8 cellular contexts compared by ENCODE assay signal in the genomic region with DNA sequence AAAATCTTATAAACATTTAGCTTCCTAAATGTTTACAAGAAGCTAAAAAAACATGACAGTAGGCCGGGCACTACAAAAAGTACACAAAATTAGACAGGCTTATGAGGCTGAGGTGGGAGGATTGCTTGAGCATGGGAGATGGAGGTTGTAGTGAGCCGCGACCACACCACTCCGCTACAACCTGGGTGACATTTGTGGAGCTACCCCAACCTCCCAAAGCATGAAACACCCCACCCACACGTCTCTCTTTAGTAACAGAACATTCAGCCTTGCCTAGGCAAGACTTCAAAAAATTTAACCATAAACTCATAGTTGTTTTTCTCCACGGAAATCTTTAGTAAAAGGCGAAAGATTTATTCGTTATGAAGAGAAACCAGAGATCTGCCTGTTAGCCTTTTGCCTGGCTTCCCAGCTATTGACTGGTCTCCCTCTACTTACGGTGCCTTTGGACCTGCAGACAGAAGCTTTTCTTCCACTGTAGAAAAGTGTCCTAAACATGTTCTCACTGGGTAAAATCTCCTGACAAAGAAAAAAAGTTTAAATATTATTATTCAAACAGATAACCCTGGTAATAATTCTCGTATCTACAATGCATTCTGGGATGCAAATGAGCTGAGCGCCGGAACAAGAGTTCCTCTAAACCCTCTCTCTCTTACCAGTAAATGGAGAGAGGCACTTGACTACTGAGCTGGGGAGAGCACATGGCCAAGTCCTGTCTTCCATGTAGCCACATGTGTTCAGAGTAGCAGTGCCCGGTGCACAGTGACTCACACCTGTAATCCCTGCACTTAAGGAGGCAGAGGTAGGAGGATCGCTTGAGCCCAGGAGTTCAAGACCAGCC. TPM values are rescaled to one million over a fixed set of nuclear protein-coding genes. Genes with fewer than 3 reads are reported as not detected.
DNase-seq lines count a peak whose midpoint lies in the region; ATAC-seq, FAIRE-seq and TF ChIP-seq lines count a peak whose summit lies in the region.

No MANE protein-coding gene starts in this region.

- peak overlapping the region; percentile 99 for H4K91ac ChIP-seq in H1 (replicated peaks; ENCODE audit: insufficient read length, low read length)

- 0 out of 2 replicates have a peak overlapping the region, but pooled peaks have one; percentile 64 for H2AFZ ChIP-seq in H1 (ENCODE audit: low read length)

- no peaks in the 10 kb centered on the region for H3K79me1 ChIP-seq in H1 (ENCODE audit: low read depth, low read length)

- no peak overlapping the region; the same call in 1 of the 2 replicates for H3K18ac ChIP-seq in H1 (ENCODE audit: extremely low read depth, low read length)

- no peaks in the 10 kb centered on the region; a peak in 1 of 22 replicates for H4K20me1 ChIP-seq in BLaER1 treated with 17β-estradiol and CSF1 and Interleukin-3, amounts not matched to agents 10 nM and 100 nM
- H4K20me1 ChIP-seq in H1 (replicated peaks in 1 of 2; ENCODE audit: control insufficient read depth in 1 of 2, insufficient read depth in 2 of 2, low read length in 2 of 2), result no peaks in the 10 kb centered on the region

- WGBS in H1 (ENCODE audit: extremely low coverage in 1 of 2, insufficient coverage in 1 of 2, insufficient read length in 1 of 2, insufficient replicate concordance in 2 of 2, low coverage in 1 of 2, low lambda C conversion rate in 2 of 2, missing lambda C conversion rate in 1 of 2), 2 experiments, result 70% methylated on average over 14 of the region's 14 CpGs; no CpG with 5 or more reads in 1 of the 2 experiments

- H3K4me3 ChIP-seq in BLaER1 treated with 17β-estradiol and CSF1 and Interleukin-3, amounts not matched to agents 10 nM and 100 nM, result no peak overlapping the region; a peak in 2 of 20 replicates
- no peak overlapping the region for H3K4me3 ChIP-seq in H1 (ENCODE audit: extremely low read depth in 1 of 4, insufficient read depth in 2 of 4, low read depth in 3 of 4, low read length in 4 of 4)
- peak overlapping the region; percentile 26 for H3K4me3 ChIP-seq in thoracic aorta

- no peak overlapping the region for H3K56ac ChIP-seq in H1 (replicated peaks; ENCODE audit: insufficient read length, low read depth, low read length)

- no peaks in the 10 kb centered on the region for H3K9me3 Mint-ChIP-seq in activated CD4-positive, alpha-beta T cell treated with anti-CD3 and anti-CD28 coated beads for 36 hours (ENCODE audit: low read depth)
- peaks cover 0 to 4% (median 1%) of the 10 kb centered on the region in 7 donors for H3K9me3 Mint-ChIP-seq in naive B cell

- no peaks in the 10 kb centered on the region for H3K23me2 ChIP-seq in H1 (ENCODE audit: low read depth, low read length)

- peaks cover 14% of the 10 kb centered on the region for H3K36me3 Mint-ChIP-seq in activated CD4-positive, alpha-beta T cell treated with anti-CD3 and anti-CD28 coated beads for 36 hours (ENCODE audit: low read depth)
- no peaks in the 10 kb centered on the region for H3K36me3 Mint-ChIP-seq in naive B cell

- H2BK120ac ChIP-seq in H1 (replicated peaks; ENCODE audit: low read depth, low read length), result peak overlapping the region; percentile 98

- no peak for TF ChIP-seq EP300 in H1 (IDR thresholded peaks at IDR 0.05; ENCODE audit: borderline replicate concordance in 1 of 2, low read depth in 2 of 2, low read length in 2 of 2)

- POLR2A ChIA-PET in activated CD4-positive, alpha-beta T cell treated with anti-CD3 and anti-CD28 coated beads for 36 hours (lab: Charles Lee), result interaction anchor here (0.6 to 18.5 kb wide), 63 partner anchors 9 to 1876 kb away, joined by 3 to 675 read pairs (median 6); a partner anchor contains a TSS
- POLR2A ChIA-PET in H1 (lab: Charles Lee; ENCODE audit: partially characterized antibody), result interaction anchor here (0.5 to 22.5 kb wide), 55 partner anchors 9 to 829 kb away, joined by 3 to 428 read pairs (median 5); a partner anchor contains a TSS

- no peaks in the 10 kb centered on the region for H3K36me3 ChIP-seq in BLaER1 treated with 17β-estradiol and CSF1 and Interleukin-3, amounts not matched to agents 10 nM and 100 nM
- H3K36me3 ChIP-seq in H1 (ENCODE audit: control insufficient read depth in 2 of 4, insufficient read depth in 4 of 4, low read length in 3 of 4), result no peaks in the 10 kb centered on the region
- H3K36me3 ChIP-seq in thoracic aorta, result no peaks in the 10 kb centered on the region

- H3K27ac Mint-ChIP-seq in activated CD4-positive, alpha-beta T cell treated with anti-CD3 and anti-CD28 coated beads for 36 hours, result peak overlapping the region; percentile 96
- H3K27ac Mint-ChIP-seq in naive B cell, result peak overlapping the region; percentile 98 to 99 (median 98)

- no peaks in the 10 kb centered on the region for H3K27me3 Mint-ChIP-seq in activated CD4-positive, alpha-beta T cell treated with anti-CD3 and anti-CD28 coated beads for 36 hours
- no peaks in the 10 kb centered on the region for H3K27me3 Mint-ChIP-seq in naive B cell

- peak overlapping the region; percentile 57; the same call in 1 of the 2 replicates for H4K8ac ChIP-seq in H1 (ENCODE audit: extremely low read depth, insufficient read depth, low read length)

- FAIRE-seq in H1 (lab: Jason Lieb, UNC), result peak; percentile 13

- peak overlapping the region; percentile 94; the same call in 1 of the 2 replicates for H2BK5ac ChIP-seq in H1 (ENCODE audit: low read depth, low read length)

- H3K4me2 ChIP-seq in BLaER1 treated with 17β-estradiol and CSF1 and Interleukin-3, amounts not matched to agents 10 nM and 100 nM, result peak overlapping the region; percentile 16 to 94 (median 76); a peak in 20 of 22 replicates
- no peak overlapping the region for H3K4me2 ChIP-seq in H1 (ENCODE audit: insufficient read depth in 1 of 2, low read depth in 2 of 2, low read length in 2 of 2)

- TF ChIP-seq RAD21 in H1 (IDR thresholded peaks at IDR 0.05 in 1 of 2, conservative IDR thresholded peaks at IDR 0.05 in 1 of 2; ENCODE audit: low read depth in 2 of 2, low read length in 2 of 2), result no peak

- peaks cover 60 to 91% (median 71%) of the 10 kb centered on the region in 10 experiments for H3K4me1 ChIP-seq in BLaER1 treated with 17β-estradiol and CSF1 and Interleukin-3, amounts not matched to agents 10 nM and 100 nM
- peaks cover 0 to 1% (median 0%) of the 10 kb centered on the region in 4 experiments; a peak in 3 of 7 replicates for H3K4me1 ChIP-seq in H1 (replicated peaks in 1 of 4; ENCODE audit: control insufficient read depth in 3 of 4, insufficient read depth in 4 of 4, low read length in 3 of 4)
- no peaks in the 10 kb centered on the region for H3K4me1 ChIP-seq in thoracic aorta (ENCODE audit: control insufficient read depth in 1 of 2, low read depth in 2 of 2)

- peak overlapping the region; percentile 66 for H3K4me3 Mint-ChIP-seq in activated CD4-positive, alpha-beta T cell treated with anti-CD3 and anti-CD28 coated beads for 36 hours
- H3K4me3 Mint-ChIP-seq in naive B cell, result peak overlapping the region; percentile 59 to 86 (median 80)

- no peaks in the 10 kb centered on the region for H3K79me2 ChIP-seq in H1 (ENCODE audit: control insufficient read depth in 1 of 2, insufficient read depth in 2 of 2, low read length in 2 of 2)

- peak overlapping the region; percentile 72 to 91 (median 85); a peak in 21 of 22 replicates for H3K27ac ChIP-seq in BLaER1 treated with 17β-estradiol and CSF1 and Interleukin-3, amounts not matched to agents 10 nM and 100 nM
- H3K27ac ChIP-seq in H1 (ENCODE audit: low read depth, low read length) (peak overlapping the region; percentile 62), thoracic aorta (peak overlapping the region in 1 of 2 donors; percentile 62)

- H4K5ac ChIP-seq in H1 (ENCODE audit: insufficient read length, low read depth, low read length), result peak overlapping the region; percentile 35

- ATAC-seq in GM19043 (IDR thresholded peaks at IDR 0.05; ENCODE audit: low read depth, unreplicated experiment), result peak; percentile 76
- ATAC-seq in HG03135 (IDR thresholded peaks at IDR 0.05; ENCODE audit: unreplicated experiment), result peak; percentile 67
- peak; percentile 85 for ATAC-seq in activated CD4-positive, alpha-beta T cell treated with anti-CD3 and anti-CD28 coated beads for 36 hours
- ATAC-seq in naive B cell (ENCODE audit: low read depth in 2 of 2), result peak; percentile 81 to 84
- peak; percentile 73 for ATAC-seq in thoracic aorta (ENCODE audit: insufficient number of reproducible peaks, low FRiP score, low read depth)

- no peaks in the 10 kb centered on the region for H3K27me3 ChIP-seq in BLaER1 treated with 17β-estradiol and CSF1 and Interleukin-3, amounts not matched to agents 10 nM and 100 nM
- H3K27me3 ChIP-seq in H1 (replicated peaks in 1 of 4; ENCODE audit: control insufficient read depth in 3 of 4, extremely low read depth in 1 of 4, insufficient read depth in 3 of 4, low read length in 3 of 4) (no peaks in the 10 kb centered on the region), thoracic aorta (replicated peaks; ENCODE audit: insufficient read depth) (no peaks in the 10 kb centered on the region)

- H3K9me3 ChIP-seq in BLaER1 treated with 17β-estradiol and CSF1 and Interleukin-3, amounts not matched to agents 10 nM and 100 nM (replicated peaks in 1 of 11), result peaks cover 0 to 7% (median 0%) of the 10 kb centered on the region in 11 experiments; a peak in 2 of 22 replicates
- H3K9me3 ChIP-seq in H1 (ENCODE audit: insufficient read depth in 2 of 2, low read depth in 1 of 2, low read length in 1 of 2), result no peaks in the 10 kb centered on the region
- H3K9me3 ChIP-seq in thoracic aorta, result no peaks in the 10 kb centered on the region

- H3K14ac ChIP-seq in H1 (ENCODE audit: insufficient read length), result no peak overlapping the region

- peak; percentile 100 for TF ChIP-seq POLR2A in H1 (IDR thresholded peaks at IDR 0.05; ENCODE audit: control extremely low read depth in 1 of 2, low read depth in 2 of 2, low read length in 2 of 2)

- TF ChIP-seq CTCF in H1 (IDR thresholded peaks at IDR 0.05; ENCODE audit: control extremely low read depth in 1 of 3, insufficient read depth in 1 of 3, low read depth in 1 of 3, low read length in 3 of 3) (no peak), thoracic aorta (IDR thresholded peaks at IDR 0.05) (no peak)

- H3K4ac ChIP-seq in H1 (replicated peaks; ENCODE audit: insufficient read length, low read depth, low read length), result no peak overlapping the region

- CTCF ChIA-PET in activated CD4-positive, alpha-beta T cell treated with anti-CD3 and anti-CD28 coated beads for 36 hours (lab: Charles Lee), result interaction anchor here (0.6 to 1.8 kb wide), 7 partner anchors 10 to 160 kb away, joined by 3 to 41 read pairs (median 5); a partner anchor contains a TSS
- CTCF ChIA-PET in H1 (lab: Charles Lee; ENCODE audit: partially characterized antibody), result interaction anchor here (0.9 to 10.2 kb wide), 5 partner anchors 9 to 102 kb away, joined by 3 to 107 read pairs (median 4); a partner anchor contains a TSS

- H2BK12ac ChIP-seq in H1 (ENCODE audit: low read depth, low read length), result peak overlapping the region; percentile 89; the same call in 1 of the 2 replicates

- peak; percentile 91 for DNase-seq in NCI-H510A (lab: John Stamatoyannopoulos, UW)
- DNase-seq in activated CD4-positive, alpha-beta T cell treated with anti-CD3 and anti-CD28 coated beads for 36 hours, result peak; percentile 89
- DNase-seq in H1 (ENCODE audit: low read depth in 1 of 2, low spot score in 2 of 2), result no peak
- peak; percentile 83 for DNase-seq in naive B cell
- DNase-seq in thoracic aorta (ENCODE audit: low spot score), result no peak

- intact Hi-C loops in activated CD4-positive, alpha-beta T cell treated with anti-CD3 and anti-CD28 coated beads for 36 hours (cut with DNase I, micrococcal nuclease), result loop anchor here (1.0 to 5.0 kb wide), 8 partner anchors 9 to 581 kb away; a partner anchor contains a TSS

- no peak overlapping the region for H3K23ac ChIP-seq in H1 (ENCODE audit: insufficient read length)

- H3K9ac ChIP-seq in BLaER1 treated with 17β-estradiol and CSF1 and Interleukin-3, amounts not matched to agents 10 nM and 100 nM, result peak overlapping the region; percentile 68 to 78 (median 73); a peak in 21 of 22 replicates
- H3K9ac ChIP-seq in H1 (replicated peaks in 1 of 4; ENCODE audit: extremely low read depth in 1 of 4, low read depth in 3 of 4, low read length in 3 of 4), result peak overlapping the region in 1 of 4 experiments; percentile 45; a peak in 2 of 7 replicates

- peak overlapping the region; percentile 3 for H2BK20ac ChIP-seq in H1 (ENCODE audit: low read length)

- peak overlapping the region; percentile 11; the same call in 1 of the 2 replicates for H2BK15ac ChIP-seq in H1 (ENCODE audit: low read length)

- no peak overlapping the region for H2AK5ac ChIP-seq in H1 (ENCODE audit: low read depth, low read length)

- H3K4me1 Mint-ChIP-seq in activated CD4-positive, alpha-beta T cell treated with anti-CD3 and anti-CD28 coated beads for 36 hours, result peaks cover 80% of the 10 kb centered on the region
- peaks cover 53 to 78% (median 72%) of the 10 kb centered on the region in 3 donors for H3K4me1 Mint-ChIP-seq in naive B cell

RNA-seq across cellular contexts. Expression of a gene that starts 9.2 kb away (rescaled TPM):
- not detected for total RNA-seq in activated CD4-positive, alpha-beta T cell treated with anti-CD3 and anti-CD28 coated beads for 36 hours
- 17.4 TPM in 1 of 2 replicates, not detected in the other for total RNA-seq in H1 (2021; fragmentation: NEBNext Ultra II Directional; extraction: Animal tissue kit (Norgen Biotek cat#: 25700))
- polyA plus RNA-seq in H1 (2011; rRNA removed) (under 0.01 TPM in 1 of 2 replicates, not detected in the other), naive B cell (ENCODE audit: low read depth in 6 of 6) (not detected)
- not detected for polyA plus RNA-seq in H1 (2011; cell fraction: cytosol; rRNA removed)
- not detected for polyA plus RNA-seq in H1 (2011; cell fraction: nucleus; rRNA removed)
- not detected in 4 replicates for polyA plus RNA-seq in H1 (2012, experiment 1 of 2)
- not detected for polyA plus RNA-seq in H1 (2012, experiment 2 of 2)
- not detected for polyA plus RNA-seq in H1 (2013, experiment 1 of 2)
- not detected for polyA plus RNA-seq in H1 (2013, experiment 2 of 2)
- under 0.01 TPM in 2 replicates for polyA minus RNA-seq in H1 (2011; rRNA and poly(A)+ RNA removed)
- polyA minus RNA-seq in H1 (2011; cell fraction: cytosol; rRNA and poly(A)+ RNA removed), result 360 TPM
- polyA minus RNA-seq in H1 (2011; cell fraction: nucleus; rRNA and poly(A)+ RNA removed), result under 0.01 TPM
- total RNA-seq in thoracic aorta, result not detected

RNA-seq across cellular contexts. Expression of a gene that starts 17.9 kb away (rescaled TPM):
- 100 to 1,000 TPM; 101 to 119 TPM for total RNA-seq in activated CD4-positive, alpha-beta T cell treated with anti-CD3 and anti-CD28 coated beads for 36 hours
- 66.4 and 68.1 TPM in 2 replicates for total RNA-seq in H1 (2021; fragmentation: NEBNext Ultra II Directional; extraction: Animal tissue kit (Norgen Biotek cat#: 25700))
- polyA plus RNA-seq in H1 (2011; rRNA removed) (36.7 and 41.8 TPM in 2 replicates), naive B cell (ENCODE audit: low read depth in 6 of 6) (under 1 TPM in 4 of 6 donors, not detected in 2; 0.23 to 0.85 (median 0.33) TPM)
- 57.4 TPM for polyA plus RNA-seq in H1 (2011; cell fraction: cytosol; rRNA removed)
- polyA plus RNA-seq in H1 (2011; cell fraction: nucleus; rRNA removed), result 56.1 TPM
- 52.0 to 56.6 TPM (median 53.3 TPM) in 4 replicates for polyA plus RNA-seq in H1 (2012, experiment 1 of 2)
- polyA plus RNA-seq in H1 (2012, experiment 2 of 2), result 17.3 TPM
- polyA plus RNA-seq in H1 (2013, experiment 1 of 2), result 52.4 TPM
- polyA plus RNA-seq in H1 (2013, experiment 2 of 2), result 49.1 TPM
- polyA minus RNA-seq in H1 (2011; rRNA and poly(A)+ RNA removed), result 72.0 and 73.1 TPM in 2 replicates
- 35.7 TPM for polyA minus RNA-seq in H1 (2011; cell fraction: cytosol; rRNA and poly(A)+ RNA removed)
- 28.7 TPM for polyA minus RNA-seq in H1 (2011; cell fraction: nucleus; rRNA and poly(A)+ RNA removed)
- under 1 TPM in 1 of 2 donors, not detected in 1; 0.42 TPM for total RNA-seq in thoracic aorta

RNA-seq across cellular contexts. Expression of a gene that starts 47.2 kb away (rescaled TPM):
- 10 to 100 TPM; 67.3 to 75.1 TPM for total RNA-seq in activated CD4-positive, alpha-beta T cell treated with anti-CD3 and anti-CD28 coated beads for 36 hours
- total RNA-seq in H1 (2021; fragmentation: NEBNext Ultra II Directional; extraction: Animal tissue kit (Norgen Biotek cat#: 25700)), result 0.63 and 0.82 TPM in 2 replicates
- polyA plus RNA-seq in H1 (2011; rRNA removed) (0.85 and 3.3 TPM in 2 replicates), naive B cell (ENCODE audit: low read depth in 6 of 6) (10 to 100 TPM; 14.0 to 28.1 (median 18.6) TPM)
- polyA plus RNA-seq in H1 (2011; cell fraction: cytosol; rRNA removed), result 1.7 TPM
- polyA plus RNA-seq in H1 (2011; cell fraction: nucleus; rRNA removed), result 10.3 TPM
- polyA plus RNA-seq in H1 (2012, experiment 1 of 2), result 1.6 to 1.7 TPM (median 1.7 TPM) in 4 replicates
- polyA plus RNA-seq in H1 (2012, experiment 2 of 2), result 0.87 TPM
- polyA plus RNA-seq in H1 (2013, experiment 1 of 2), result 0.65 TPM
- 0.81 TPM for polyA plus RNA-seq in H1 (2013, experiment 2 of 2)
- 0.41 and 1.2 TPM in 2 replicates for polyA minus RNA-seq in H1 (2011; rRNA and poly(A)+ RNA removed)
- 2.7 TPM for polyA minus RNA-seq in H1 (2011; cell fraction: cytosol; rRNA and poly(A)+ RNA removed)
- polyA minus RNA-seq in H1 (2011; cell fraction: nucleus; rRNA and poly(A)+ RNA removed), result 1.7 TPM
- total RNA-seq in thoracic aorta, result 1 to 10 TPM in 1 of 2 donors, under 1 TPM in 1; 0.81 to 5.8 TPM

RNA-seq across cellular contexts. Expression of a gene that starts 47.5 kb away (rescaled TPM):
- total RNA-seq in activated CD4-positive, alpha-beta T cell treated with anti-CD3 and anti-CD28 coated beads for 36 hours, result 1 to 10 TPM; 4.3 to 5.5 TPM
- 6.7 and 9.5 TPM in 2 replicates for total RNA-seq in H1 (2021; fragmentation: NEBNext Ultra II Directional; extraction: Animal tissue kit (Norgen Biotek cat#: 25700))
- polyA plus RNA-seq in H1 (2011; rRNA removed) (27.9 and 38.9 TPM in 2 replicates), naive B cell (ENCODE audit: low read depth in 6 of 6) (10 to 100 TPM in 1 of 6 donors, 1 to 10 TPM in 5; 1.2 to 10.3 (median 7.4) TPM)
- 16.2 TPM for polyA plus RNA-seq in H1 (2011; cell fraction: cytosol; rRNA removed)
- polyA plus RNA-seq in H1 (2011; cell fraction: nucleus; rRNA removed), result 13.8 TPM
- 7.9 to 14.5 TPM (median 11.6 TPM) in 4 replicates for polyA plus RNA-seq in H1 (2012, experiment 1 of 2)
- polyA plus RNA-seq in H1 (2012, experiment 2 of 2), result 10.1 TPM
- 9.7 TPM for polyA plus RNA-seq in H1 (2013, experiment 1 of 2)
- 10.5 TPM for polyA plus RNA-seq in H1 (2013, experiment 2 of 2)
- 10.7 and 11.6 TPM in 2 replicates for polyA minus RNA-seq in H1 (2011; rRNA and poly(A)+ RNA removed)
- 8.9 TPM for polyA minus RNA-seq in H1 (2011; cell fraction: cytosol; rRNA and poly(A)+ RNA removed)
- polyA minus RNA-seq in H1 (2011; cell fraction: nucleus; rRNA and poly(A)+ RNA removed), result 5.7 TPM
- 10 to 100 TPM in 1 of 2 donors, 1 to 10 TPM in 1; 3.9 to 12.9 TPM for total RNA-seq in thoracic aorta

RNA-seq across cellular contexts. Expression of a gene that starts 53.6 kb away (rescaled TPM):
- 1,000 to 10,000 TPM; 3,005 to 3,275 TPM for total RNA-seq in activated CD4-positive, alpha-beta T cell treated with anti-CD3 and anti-CD28 coated beads for 36 hours
- 2,387 and 2,407 TPM in 2 replicates for total RNA-seq in H1 (2021; fragmentation: NEBNext Ultra II Directional; extraction: Animal tissue kit (Norgen Biotek cat#: 25700))
- polyA plus RNA-seq in H1 (2011; rRNA removed) (2,239 and 2,261 TPM in 2 replicates), naive B cell (ENCODE audit: low read depth in 6 of 6) (1,000 to 10,000 TPM in 5 of 6 donors, 100 to 1,000 TPM in 1; 896 to 1,302 (median 1,132) TPM)
- polyA plus RNA-seq in H1 (2011; cell fraction: cytosol; rRNA removed), result 3,193 TPM
- 1,937 TPM for polyA plus RNA-seq in H1 (2011; cell fraction: nucleus; rRNA removed)
- polyA plus RNA-seq in H1 (2012, experiment 1 of 2), result 2,656 to 3,207 TPM (median 2,890 TPM) in 4 replicates
- 2,335 TPM for polyA plus RNA-seq in H1 (2012, experiment 2 of 2)
- polyA plus RNA-seq in H1 (2013, experiment 1 of 2), result 6,208 TPM
- 6,380 TPM for polyA plus RNA-seq in H1 (2013, experiment 2 of 2)
- polyA minus RNA-seq in H1 (2011; rRNA and poly(A)+ RNA removed), result 576 and 640 TPM in 2 replicates
- 767 TPM for polyA minus RNA-seq in H1 (2011; cell fraction: cytosol; rRNA and poly(A)+ RNA removed)
- 598 TPM for polyA minus RNA-seq in H1 (2011; cell fraction: nucleus; rRNA and poly(A)+ RNA removed)
- 1,000 to 10,000 TPM; 1,019 to 1,075 TPM for total RNA-seq in thoracic aorta

Comparison
In these comparisons a context has a peak if more than half of its experiments do, and no peak if none do; other contexts are left out.
1. H3K4me2 ChIP-seq: peak in BLaER1 treated with 17β-estradiol and CSF1 and Interleukin-3, amounts not matched to agents 10 nM and 100 nM (11 of 11); none in H1 (0 of 2).
2. DNase-seq: peak in NCI-H510A (single experiment), activated CD4-positive, alpha-beta T cell treated with anti-CD3 and anti-CD28 coated beads for 36 hours (single experiment) and naive B cell (single experiment); none in H1 (0 of 2) and thoracic aorta (single experiment).
3. RNA of a gene that starts 17.9 kb away (total RNA-seq): 101 to 119 TPM in activated CD4-positive, alpha-beta T cell treated with anti-CD3 and anti-CD28 coated beads for 36 hours and 66.4 to 68.1 TPM in H1; 0.42 TPM in thoracic aorta; every median in the first group is over 10 times any median in the second.
4. RNA of a gene that starts 47.2 kb away (total RNA-seq): 67.3 to 75.1 TPM in activated CD4-positive, alpha-beta T cell treated with anti-CD3 and anti-CD28 coated beads for 36 hours; 0.81 to 5.8 TPM in thoracic aorta and 0.63 to 0.82 TPM in H1; every median in the first group is over 10 times any median in the second.
5. Peak in every context shown above with its lines, with median percentiles within 50 percentile points of each other: ATAC-seq.